9 cellular contexts compared by ENCODE assay signal in genomic region chr3:147409143-147410121, GRCh38. TPM values are rescaled to one million over a fixed set of nuclear protein-coding genes. Genes with fewer than 3 reads are reported as not detected.
A peak's percentile ranks its signal among the peaks of the same experiment; 100 is the strongest.
DNase-seq lines count a peak whose midpoint lies in the region; ATAC-seq and TF ChIP-seq lines count a peak whose summit lies in the region.
"Had no signal": no experiment of that assay in that cellular context is flagged by ENCODE, and none has a peak within 500 bp of the region (broad histone marks: within the 10 kb centered on the region; RNA-seq: fewer than 3 reads in every experiment).

ZIC1 (plus strand) TSS chr3:147409365; CDS start chr3:147410113, 748 bp downstream.

- intact Hi-C loops in heart right ventricle (cut with DNase I) (no loop called here), left cardiac atrium (cut with DNase I) (no loop called here)

- H3K27me3 ChIP-seq in heart right ventricle: peaks cover 67 to 100% (median 99%) of the 10 kb centered on the region in 7 donors

- peaks cover 97% of the 10 kb centered on the region for H3K27me3 Mint-ChIP-seq in mesothelial cell of epicardium (ENCODE audit: low read depth)

- 4 to 7% methylated on average over 78 to 80 of the region's 80 CpGs for WGBS in heart right ventricle, 2 donors
- 3% methylated on average over 80 of the region's 80 CpGs for WGBS in urinary bladder

- H3K27ac ChIP-seq in heart right ventricle: no peak within 1 kb of the TSS
- no peak within 1 kb of the TSS for H3K27ac ChIP-seq in urinary bladder (ENCODE audit: low read depth)

- H3K4me1 ChIP-seq in heart right ventricle: peaks cover 0 to 48% (median 36%) of the 10 kb centered on the region in 9 donors
- peaks cover 3% of the 10 kb centered on the region for H3K4me1 ChIP-seq in urinary bladder (ENCODE audit: insufficient read depth)

- H3K4me3 ChIP-seq in heart right ventricle (peak within 1 kb of the TSS in 7 of 10 donors; percentile 7 to 49 (median 33)), astrocyte of the spinal cord (ENCODE audit: low read depth, low read length) (peak within 1 kb of the TSS; percentile 89), urinary bladder (ENCODE audit: low read depth, low read length) (peak within 1 kb of the TSS; percentile 24)

- peak within 1 kb of the TSS; percentile 40 for H3K4me3 Mint-ChIP-seq in mesothelial cell of epicardium

- H3K36me3 ChIP-seq in heart right ventricle (no peaks in the 10 kb centered on the region), urinary bladder (ENCODE audit: insufficient read depth) (no peaks in the 10 kb centered on the region)

- H3K9me3 Mint-ChIP-seq in mesothelial cell of epicardium: no peaks in the 10 kb centered on the region

- no peaks in the 10 kb centered on the region for H3K9me3 ChIP-seq in heart right ventricle

- no peaks in the 10 kb centered on the region for H3K36me3 Mint-ChIP-seq in mesothelial cell of epicardium

- no peak for ATAC-seq in heart right ventricle
- ATAC-seq in left cardiac atrium: no peak

- peaks cover 18% of the 10 kb centered on the region for H3K4me1 Mint-ChIP-seq in mesothelial cell of epicardium

- in situ Hi-C loops in astrocyte of the spinal cord (cut with HindIII; ENCODE audit: low sequenced_read_pairs): no loop called here

- DNase-seq in heart right ventricle: no peak
- DNase-seq in left cardiac atrium: no peak
- peak; percentile 98 for DNase-seq in astrocyte of the spinal cord (ENCODE audit: low read depth, low spot score)
- no peak for DNase-seq in mesothelial cell of epicardium (ENCODE audit: low spot score in 2 of 2, unreplicated experiment in 2 of 2)
- DNase-seq in NCI-H1092 (lab: John Stamatoyannopoulos, UW): no peak
- no peak for DNase-seq in NK-92 (lab: John Stamatoyannopoulos, UW; ENCODE audit: unreplicated experiment)
- DNase-seq in NOMO-1 treated with DMSO at 0.1 percent for 48 hours (lab: John Stamatoyannopoulos, UW; ENCODE audit: unreplicated experiment): no peak
- DNase-seq: DND-41 had no signal

- no peak within 1 kb of the TSS for H3K27ac Mint-ChIP-seq in mesothelial cell of epicardium

- TF ChIP-seq CTCF in heart right ventricle (IDR thresholded peaks at IDR 0.05) (no peak), astrocyte of the spinal cord (IDR thresholded peaks at IDR 0.05; ENCODE audit: low read depth, low read length) (no peak), mesothelial cell of epicardium (IDR thresholded peaks at IDR 0.05; ENCODE audit: unreplicated experiment) (no peak)

RNA-seq across cellular contexts. Expression of gene ZIC1, which starts in this region (rescaled TPM):
- total RNA-seq in heart right ventricle (not detected), left cardiac atrium (not detected), mesothelial cell of epicardium (0.22 TPM in 1 of 3 replicates, not detected in the others), urinary bladder (not detected)
- polyA plus RNA-seq in heart right ventricle (not detected), urinary bladder (not detected)

Comparison
In these comparisons a context has a peak if more than half of its experiments do, and no peak if none do; other contexts are left out.
1. H3K4me3 ChIP-seq: peak in every context shown above with its lines; median percentile 89 in astrocyte of the spinal cord; 33 in heart right ventricle; 24 in urinary bladder.